Comparison of ENCODE assay signal across 11 cellular contexts in genomic region chr13:28730762-28731161, GRCh38.
"Had no signal": no experiment of that assay in that cellular context is flagged by ENCODE, and none has a peak within 500 bp of the region (broad histone marks: within the 10 kb centered on the region; RNA-seq: fewer than 3 reads in every experiment).

No MANE protein-coding gene starts in this region.

- H3K9me3 ChIP-seq: HAP-1 had no signal

- FAIRE-seq: H1, H54 had no signal

- DNase-seq: GM23248, GOT3, H7, H9, HCEC 1CT, HFFc6 had no signal

- H2AFZ ChIP-seq: GM23248, GM23338 had no signal

- H3K36me3 ChIP-seq: HAP-1 had no signal

- H3K4me2 ChIP-seq: GM23338 had no signal

- H3K9ac ChIP-seq: GM23248 had no signal

- H3K4me3 ChIP-seq: GM23248, GM23338, HAP-1 had no signal

- H3K4me1 ChIP-seq: HAP-1 had no signal

- H3K27ac ChIP-seq: GM23248 had no signal

- ATAC-seq: GM23338, HCT116 had no signal
